In the genomic region with DNA sequence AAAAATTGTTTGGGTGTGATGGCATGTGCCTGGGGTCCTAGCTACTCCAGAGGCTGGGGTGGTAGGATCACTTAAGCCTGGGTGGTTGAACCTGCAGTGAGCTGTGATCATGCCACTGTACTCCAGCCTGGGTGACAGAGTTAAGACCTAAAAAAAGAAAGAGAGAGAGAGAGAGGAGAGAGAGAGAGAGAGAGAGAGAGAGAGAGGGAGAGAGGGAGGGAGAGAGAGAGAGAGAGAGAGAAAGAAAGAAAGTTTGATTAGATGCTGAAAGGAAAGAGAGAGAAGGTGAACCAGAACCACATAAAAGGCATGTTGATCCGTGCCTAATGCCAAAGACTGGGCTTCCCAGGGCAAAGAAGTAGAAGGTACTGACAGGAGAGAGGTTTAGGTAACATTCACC, we compare ENCODE assay signal across 7 cellular contexts. TPM values are rescaled to one million over a fixed set of nuclear protein-coding genes. Genes with fewer than 3 reads are reported as not detected.
"Had no signal": no experiment of that assay in that cellular context is flagged by ENCODE, and none has a peak within 500 bp of the region (broad histone marks: within the 10 kb centered on the region; RNA-seq: fewer than 3 reads in every experiment).

No MANE protein-coding gene starts in this region.

- FAIRE-seq: G401.6, GM12891, GM18507, GM19239 had no signal

- DNase-seq: GDM1, GF-D8 had no signal

RNA-seq across cellular contexts. Expression of a gene that starts 11.1 kb away (rescaled TPM):
- total RNA-seq: G401 had no signal

RNA-seq across cellular contexts. Expression of a gene that starts 38.6 kb away (rescaled TPM):
- total RNA-seq: G401 had no signal
